ENCODE assay signal across 11 cellular contexts in the genomic region with DNA sequence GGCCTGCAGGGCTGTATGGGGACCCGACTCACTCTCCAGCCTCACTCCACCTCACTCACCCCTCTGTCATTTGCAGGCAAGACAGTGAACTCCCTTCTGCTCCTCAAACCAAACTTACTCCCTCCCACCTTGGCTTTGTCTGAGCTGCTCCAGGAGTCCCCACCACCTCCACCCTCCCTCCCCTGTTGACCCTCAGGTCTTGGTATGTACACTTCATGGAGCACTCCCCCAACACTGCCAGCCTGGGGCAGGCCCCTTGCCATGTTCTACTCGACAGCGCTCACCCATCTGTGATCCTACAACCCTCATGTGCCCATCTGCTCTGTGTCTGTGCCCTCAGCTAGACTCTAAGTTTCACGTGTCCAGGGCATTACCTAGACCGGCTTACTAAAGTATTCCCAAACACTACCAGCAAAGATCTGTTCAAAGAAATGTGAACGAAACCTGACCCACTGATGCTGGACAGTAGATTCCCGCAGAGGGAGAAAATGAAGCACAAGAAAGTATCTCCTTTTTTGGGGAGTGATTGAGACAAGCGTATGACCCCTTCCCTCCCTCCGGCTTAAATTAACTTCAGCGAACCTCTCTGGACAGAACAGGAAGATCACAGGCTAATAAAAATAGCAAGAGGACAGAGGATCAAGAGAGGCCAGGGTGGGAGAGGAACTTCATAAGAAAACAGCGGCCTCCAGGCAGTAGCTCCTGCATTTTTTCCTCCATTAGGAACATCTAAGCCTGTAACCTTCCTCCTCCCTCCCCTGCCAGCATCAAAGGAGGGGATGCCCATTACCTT.
DNase-seq lines count a peak whose midpoint lies in the region; ATAC-seq, FAIRE-seq and TF ChIP-seq lines count a peak whose summit lies in the region.
"Had no signal": no experiment of that assay in that cellular context is flagged by ENCODE, and none has a peak within 500 bp of the region (broad histone marks: within the 10 kb centered on the region; RNA-seq: fewer than 3 reads in every experiment).

No MANE protein-coding gene starts in this region.

- no peaks in the 10 kb centered on the region for H3K9me3 Mint-ChIP-seq in activated naive CD8-positive, alpha-beta T cell treated with anti-CD3 and anti-CD28 coated beads, Interleukin-2, amount 50 U/mL, for 24 hours
- no peaks in the 10 kb centered on the region for H3K9me3 Mint-ChIP-seq in endodermal cell
- H3K9me3 Mint-ChIP-seq in activated naive CD4-positive, alpha-beta T cell treated with anti-CD3 and anti-CD28 coated beads for 36 hours = no peaks in the 10 kb centered on the region

- H3K27ac Mint-ChIP-seq in activated naive CD8-positive, alpha-beta T cell treated with anti-CD3 and anti-CD28 coated beads, Interleukin-2, amount 50 U/mL, for 24 hours = peak overlapping the region; percentile 69
- H3K27ac Mint-ChIP-seq in endodermal cell = no peak overlapping the region
- H3K27ac Mint-ChIP-seq in activated naive CD4-positive, alpha-beta T cell treated with anti-CD3 and anti-CD28 coated beads for 36 hours = no peak overlapping the region

- no peak for TF ChIP-seq CTCF in HepG2 (CRISPR knock-in tag; IDR thresholded peaks at IDR 0.05)
- TF ChIP-seq CTCF in suprapubic skin (IDR thresholded peaks at IDR 0.05) = no peak
- no peak for TF ChIP-seq CTCF in endodermal cell (conservative IDR thresholded peaks at IDR 0.05)

- H3K9me3 ChIP-seq in GM23248 (ENCODE audit: low read depth) = no peaks in the 10 kb centered on the region
- H3K9me3 ChIP-seq in HepG2 (ENCODE audit: low read length) = no peaks in the 10 kb centered on the region
- no peaks in the 10 kb centered on the region for H3K9me3 ChIP-seq in suprapubic skin
- no peaks in the 10 kb centered on the region for H3K9me3 ChIP-seq in endodermal cell (ENCODE audit: control insufficient read depth, low read length)
- H3K9me3 ChIP-seq in effector memory CD4-positive, alpha-beta T cell (ENCODE audit: control insufficient read depth, low read length) = no peaks in the 10 kb centered on the region

- H3K4me3 ChIP-seq in GM23248 (no peak overlapping the region), HepG2 (replicated peaks in 1 of 3; ENCODE audit: insufficient read depth in 1 of 3, low read depth in 2 of 3, low read length in 3 of 3) (no peak overlapping the region), suprapubic skin (no peak overlapping the region), endodermal cell (ENCODE audit: low read length) (no peak overlapping the region)
- no peak overlapping the region for H3K4me3 ChIP-seq in effector memory CD4-positive, alpha-beta T cell (ENCODE audit: insufficient read depth, low read depth, low read length, poor library complexity, severe bottlenecking)

- POLR2A ChIA-PET in HepG2 (lab: Yijun Ruan, JAX) = no interaction called here

- no peaks in the 10 kb centered on the region for H4K20me1 ChIP-seq in GM23248 (ENCODE audit: insufficient read depth)
- H4K20me1 ChIP-seq in HepG2 (ENCODE audit: insufficient read depth, low read length) = no peaks in the 10 kb centered on the region

- H3K27me3 ChIP-seq in GM23248 (replicated peaks; ENCODE audit: insufficient read depth) (no peaks in the 10 kb centered on the region), HepG2 (ENCODE audit: control insufficient read depth in 1 of 2, insufficient read depth in 2 of 2, low read length in 2 of 2) (no peaks in the 10 kb centered on the region; a peak in 1 of 5 replicates), suprapubic skin (no peaks in the 10 kb centered on the region), endodermal cell (ENCODE audit: control insufficient read depth, insufficient read depth, low read length, poor library complexity, severe bottlenecking) (no peaks in the 10 kb centered on the region)
- H3K27me3 ChIP-seq in effector memory CD4-positive, alpha-beta T cell (replicated peaks; ENCODE audit: control insufficient read depth, insufficient read depth, low read length, poor library complexity, severe bottlenecking) = no peaks in the 10 kb centered on the region

- no TSS peak for BruUV-seq in HepG2 (replicated peaks; lab: Mats Ljungman, UMichigan)

- DNase-seq in GM23248 = no peak
- no peak for DNase-seq in activated naive CD8-positive, alpha-beta T cell treated with anti-CD3 and anti-CD28 coated beads, Interleukin-2, amount 50 U/mL, for 24 hours
- no peak for DNase-seq in HepG2 (ENCODE audit: low spot score)
- no peak for DNase-seq in suprapubic skin (ENCODE audit: low spot score in 2 of 2)
- DNase-seq in endodermal cell = no peak
- no peak for DNase-seq in effector memory CD4-positive, alpha-beta T cell
- no peak for DNase-seq in NCI-H146 treated with DMSO at 0.1 percent for 48 hours (lab: John Stamatoyannopoulos, UW; ENCODE audit: unreplicated experiment)
- DNase-seq in activated naive CD4-positive, alpha-beta T cell treated with anti-CD3 and anti-CD28 coated beads for 36 hours = no peak
- DNase-seq: activated gamma-delta T cell, T-helper 9 cell had no signal

- TF ChIP-seq EP300 in HepG2 (IDR thresholded peaks at IDR 0.05; ENCODE audit: low read depth in 2 of 2, low read length in 2 of 2) (no peak), HepG2 (CRISPR knock-in tag; IDR thresholded peaks at IDR 0.05; ENCODE audit: borderline replicate concordance) (no peak), suprapubic skin (IDR thresholded peaks at IDR 0.05) (no peak)

- intact Hi-C loops in HepG2 (cut with micrococcal nuclease; ENCODE audit: unreplicated experiment) = no loop called here
- intact Hi-C loops in activated naive CD4-positive, alpha-beta T cell treated with anti-CD3 and anti-CD28 coated beads for 36 hours (cut with micrococcal nuclease) = no loop called here

- no peak for TF ChIP-seq POLR2A in HepG2 (IDR thresholded peaks at IDR 0.05; ENCODE audit: insufficient read depth in 1 of 2, low read depth in 2 of 2, low read length in 2 of 2)
- TF ChIP-seq POLR2A in suprapubic skin (IDR thresholded peaks at IDR 0.05) = no peak

- H3K4me1 ChIP-seq in GM23248 (ENCODE audit: insufficient read depth) = peaks cover 26% of the 10 kb centered on the region
- no peaks in the 10 kb centered on the region for H3K4me1 ChIP-seq in HepG2 (ENCODE audit: insufficient read depth, low read length)
- peaks cover 7% of the 10 kb centered on the region for H3K4me1 ChIP-seq in suprapubic skin
- H3K4me1 ChIP-seq in endodermal cell (ENCODE audit: control insufficient read depth, insufficient read depth, low read length) = no peaks in the 10 kb centered on the region
- no peaks in the 10 kb centered on the region for H3K4me1 ChIP-seq in effector memory CD4-positive, alpha-beta T cell (ENCODE audit: control insufficient read depth, insufficient read depth, low read length, poor library complexity, severe bottlenecking)

- peak overlapping the region; percentile 1 for H3K4me2 ChIP-seq in GM23248 (ENCODE audit: unreplicated experiment)
- H3K4me2 ChIP-seq in HepG2 (ENCODE audit: low read depth, low read length) = no peak overlapping the region

- no peaks in the 10 kb centered on the region for H3K9me2 ChIP-seq in GM23248 (ENCODE audit: insufficient read depth)

- H2AFZ ChIP-seq in GM23248 (no peak overlapping the region), HepG2 (ENCODE audit: low read length) (no peak overlapping the region)

- TF ChIP-seq RAD21 in HepG2 (CRISPR knock-in tag; IDR thresholded peaks at IDR 0.05) = no peak

- H3K27me3 Mint-ChIP-seq in activated naive CD8-positive, alpha-beta T cell treated with anti-CD3 and anti-CD28 coated beads, Interleukin-2, amount 50 U/mL, for 24 hours = no peaks in the 10 kb centered on the region
- no peaks in the 10 kb centered on the region for H3K27me3 Mint-ChIP-seq in endodermal cell (ENCODE audit: insufficient read depth)
- H3K27me3 Mint-ChIP-seq in activated naive CD4-positive, alpha-beta T cell treated with anti-CD3 and anti-CD28 coated beads for 36 hours (ENCODE audit: low read depth) = no peaks in the 10 kb centered on the region

- WGBS in GM23248 (ENCODE audit: low coverage in 1 of 2, low lambda C conversion rate in 2 of 2, missing lambda C conversion rate in 2 of 2), 2 experiments = 88 to 94% methylated on average over 10 to 11 of the region's 11 CpGs
- 48% methylated on average over 11 of the region's 11 CpGs for WGBS in HepG2 (ENCODE audit: low lambda C conversion rate)
- 91% methylated on average over 11 of the region's 11 CpGs for WGBS in suprapubic skin
- 91 to 94% methylated on average over 6 to 11 of the region's 11 CpGs for WGBS in endodermal cell (ENCODE audit: insufficient coverage in 1 of 2, insufficient read length in 1 of 2), 2 experiments

- ATAC-seq in activated naive CD8-positive, alpha-beta T cell treated with anti-CD3 and anti-CD28 coated beads, Interleukin-2, amount 50 U/mL, for 24 hours = peak; percentile 16
- ATAC-seq in HepG2 = peak; percentile 43

- H3F3A ChIP-seq in GM23248 (ENCODE audit: insufficient read depth) = peaks cover 12% of the 10 kb centered on the region; the same call in 1 of the 2 replicates

- peaks cover 24% of the 10 kb centered on the region for H3K79me2 ChIP-seq in GM23248 (ENCODE audit: insufficient read depth)
- no peaks in the 10 kb centered on the region for H3K79me2 ChIP-seq in HepG2 (ENCODE audit: insufficient read depth, low read length)

- H3K27ac ChIP-seq in GM23248 = no peak overlapping the region
- H3K27ac ChIP-seq in HepG2 (ENCODE audit: extremely low read length, insufficient read depth, low read length) = no peak overlapping the region
- H3K27ac ChIP-seq in suprapubic skin = peak overlapping the region; percentile 2
- H3K27ac ChIP-seq in endodermal cell (ENCODE audit: low read depth, low read length) = no peak overlapping the region
- H3K27ac ChIP-seq in effector memory CD4-positive, alpha-beta T cell (ENCODE audit: insufficient read depth, low read length, poor library complexity, severe bottlenecking) = no peak overlapping the region

- H3K36me3 ChIP-seq in GM23248 (ENCODE audit: low read depth) = no peaks in the 10 kb centered on the region
- H3K36me3 ChIP-seq in HepG2 (replicated peaks in 1 of 2; ENCODE audit: control insufficient read depth in 1 of 2, insufficient read depth in 2 of 2, low read length in 2 of 2) = no peaks in the 10 kb centered on the region
- H3K36me3 ChIP-seq in suprapubic skin = no peaks in the 10 kb centered on the region
- H3K36me3 ChIP-seq in endodermal cell (ENCODE audit: control insufficient read depth, insufficient read depth, low read length) = no peaks in the 10 kb centered on the region
- peaks cover 4% of the 10 kb centered on the region for H3K36me3 ChIP-seq in effector memory CD4-positive, alpha-beta T cell (ENCODE audit: control insufficient read depth, insufficient read depth, low read length)

- FAIRE-seq in HepG2 (lab: Jason Lieb, UNC) = no peak
- FAIRE-seq: kidney had no signal

- peaks cover 67% of the 10 kb centered on the region for H3K36me3 Mint-ChIP-seq in activated naive CD8-positive, alpha-beta T cell treated with anti-CD3 and anti-CD28 coated beads, Interleukin-2, amount 50 U/mL, for 24 hours (ENCODE audit: low read depth)
- H3K36me3 Mint-ChIP-seq in endodermal cell (ENCODE audit: low read depth) = no peaks in the 10 kb centered on the region
- peaks cover 43% of the 10 kb centered on the region for H3K36me3 Mint-ChIP-seq in activated naive CD4-positive, alpha-beta T cell treated with anti-CD3 and anti-CD28 coated beads for 36 hours (ENCODE audit: low read depth)

- H3K4me1 Mint-ChIP-seq in activated naive CD8-positive, alpha-beta T cell treated with anti-CD3 and anti-CD28 coated beads, Interleukin-2, amount 50 U/mL, for 24 hours = peaks cover 38% of the 10 kb centered on the region
- peaks cover 6% of the 10 kb centered on the region for H3K4me1 Mint-ChIP-seq in endodermal cell
- peaks cover 35% of the 10 kb centered on the region for H3K4me1 Mint-ChIP-seq in activated naive CD4-positive, alpha-beta T cell treated with anti-CD3 and anti-CD28 coated beads for 36 hours (ENCODE audit: low read depth)

- in situ Hi-C loops in GM23248 (cut with MboI) = no loop called here
- in situ Hi-C loops in HepG2 (cut with HindIII; ENCODE audit: extremely low pct_ligation_motif_present, low pct_unique_long_range_greater_than_20kb) = no loop called here

- no peak overlapping the region for H3K9ac ChIP-seq in GM23248
- H3K9ac ChIP-seq in HepG2 (ENCODE audit: insufficient read depth, low read depth, low read length) = no peak overlapping the region
- no peak overlapping the region for H3K9ac ChIP-seq in endodermal cell (ENCODE audit: extremely low read depth, low read length, poor library complexity, severe bottlenecking)

- CTCF ChIA-PET in HepG2 (lab: Yijun Ruan, JAX; ENCODE audit: low intra/inter-chr PET ratio, low total read pairs) = no interaction called here
- CTCF ChIA-PET in activated naive CD4-positive, alpha-beta T cell treated with anti-CD3 and anti-CD28 coated beads for 36 hours (lab: Charles Lee) = interaction anchor here (1.2 kb wide), 1 partner anchor 150 kb away, joined by 3 read pairs; no protein-coding TSS in a partner anchor

- no peak overlapping the region for H3K4me3 Mint-ChIP-seq in activated naive CD8-positive, alpha-beta T cell treated with anti-CD3 and anti-CD28 coated beads, Interleukin-2, amount 50 U/mL, for 24 hours
- no peak overlapping the region for H3K4me3 Mint-ChIP-seq in endodermal cell
- H3K4me3 Mint-ChIP-seq in activated naive CD4-positive, alpha-beta T cell treated with anti-CD3 and anti-CD28 coated beads for 36 hours = no peak overlapping the region
